8 cellular contexts compared by ENCODE assay signal in genomic region chr19:14563989-14564650, GRCh38. TPM values are rescaled to one million over a fixed set of nuclear protein-coding genes. Genes with fewer than 3 reads are reported as not detected.
A peak's percentile ranks its signal among the peaks of the same experiment; 100 is the strongest.
DNase-seq lines count a peak whose midpoint lies in the region; ATAC-seq and TF ChIP-seq lines count a peak whose summit lies in the region.

No MANE protein-coding gene starts in this region.

- TF ChIP-seq CTCF in breast epithelium (IDR thresholded peaks at IDR 0.05), result no peak

- H3K27me3 ChIP-seq in breast epithelium, result no peaks in the 10 kb centered on the region

- no peaks in the 10 kb centered on the region for H3K9me3 ChIP-seq in breast epithelium

- no peak overlapping the region for H3K4me3 ChIP-seq in breast epithelium

- no peak for TF ChIP-seq POLR2A in breast epithelium (IDR thresholded peaks at IDR 0.05)

- H3K27ac ChIP-seq in breast epithelium, result peak overlapping the region; percentile 7 to 92

- ATAC-seq in HG02840 (IDR thresholded peaks at IDR 0.05; ENCODE audit: low FRiP score, unreplicated experiment), result no peak
- ATAC-seq in HG03280 (IDR thresholded peaks at IDR 0.05; ENCODE audit: unreplicated experiment), result no peak

- H3K4me1 ChIP-seq in breast epithelium, result peaks cover 18 to 30% of the 10 kb centered on the region in 2 donors

- DNase-seq in G401 (ENCODE audit: low spot score) (peak; percentile 23), OCI-M1 (lab: John Stamatoyannopoulos, UW) (peak; percentile 73), breast epithelium (ENCODE audit: low spot score in 2 of 2) (no peak), pons (ENCODE audit: low spot score) (peak; percentile 1), AML-193 (lab: John Stamatoyannopoulos, UW) (no peak), mucosa of gallbladder (ENCODE audit: low spot score) (no peak)

- intact Hi-C loops in breast epithelium (cut with DNase I; ENCODE audit: low total_unique reads), result loop anchor here (10.0 kb wide), 1 partner anchor 121 kb away; no protein-coding TSS in a partner anchor

- in situ Hi-C loops in G401 (cut with HindIII; ENCODE audit: low sequenced_read_pairs), result loop anchor here (10.0 kb wide), 1 partner anchor 121 kb away; no protein-coding TSS in a partner anchor

- no peaks in the 10 kb centered on the region for H3K36me3 ChIP-seq in breast epithelium

RNA-seq across cellular contexts. Expression of gene NDUFB7, which starts 7.7 kb away (rescaled TPM):
- 287 and 394 TPM in 2 replicates for total RNA-seq in G401 (2014; rRNA removed; shearing (Covaris generic))
- 100 to 1,000 TPM; 283 to 388 (median 299) TPM for total RNA-seq in breast epithelium
- total RNA-seq in mucosa of gallbladder, result 184 TPM

RNA-seq across cellular contexts. Expression of gene CLEC17A, which starts 18.8 kb away (rescaled TPM):
- not detected in 2 replicates for total RNA-seq in G401 (2014; rRNA removed; shearing (Covaris generic))
- not detected for total RNA-seq in breast epithelium
- total RNA-seq in mucosa of gallbladder, result 0.09 TPM

RNA-seq across cellular contexts. Expression of gene TECR, which starts 34.7 kb away (rescaled TPM):
- total RNA-seq in G401 (2014; rRNA removed; shearing (Covaris generic)), result 166 and 226 TPM in 2 replicates
- 10 to 100 TPM; 36.1 to 66.9 (median 43.4) TPM for total RNA-seq in breast epithelium
- 149 TPM for total RNA-seq in mucosa of gallbladder

RNA-seq across cellular contexts. Expression of gene DNAJB1, which starts 45.9 kb away (rescaled TPM):
- total RNA-seq in G401 (2014; rRNA removed; shearing (Covaris generic)), result 95.1 and 117 TPM in 2 replicates
- total RNA-seq in breast epithelium (100 to 1,000 TPM in 2 of 3 donors, 10 to 100 TPM in 1; 59.0 to 166 (median 102) TPM), mucosa of gallbladder (142 TPM)

Comparison
In these comparisons a context has a peak if more than half of its experiments do, and no peak if none do; other contexts are left out.
1. DNase-seq: peak in G401 (single experiment), OCI-M1 (single experiment) and pons (single experiment); none in breast epithelium (0 of 2), AML-193 (0 of 2) and mucosa of gallbladder (single experiment).